ENCODE assay signal across 11 cellular contexts in the genomic region with DNA sequence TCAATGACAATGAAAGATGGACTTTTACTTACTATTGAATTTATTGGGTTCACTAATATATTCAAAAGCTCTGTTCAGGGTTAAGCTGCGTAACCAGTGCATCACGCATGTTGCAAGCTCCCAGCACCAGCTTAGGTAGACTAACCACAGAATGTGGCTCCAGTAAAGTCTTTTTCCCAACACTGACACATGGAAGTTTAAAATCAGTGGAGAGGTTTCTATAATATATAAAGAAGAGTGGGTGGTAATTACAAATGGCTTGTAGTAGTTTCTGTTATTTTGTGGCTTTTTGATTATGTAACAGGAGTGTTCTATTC. TPM values are rescaled to one million over a fixed set of nuclear protein-coding genes. Genes with fewer than 3 reads are reported as not detected.
DNase-seq lines count a peak whose midpoint lies in the region; ATAC-seq and TF ChIP-seq lines count a peak whose summit lies in the region.
"Had no signal": no experiment of that assay in that cellular context is flagged by ENCODE, and none has a peak within 500 bp of the region (broad histone marks: within the 10 kb centered on the region; RNA-seq: fewer than 3 reads in every experiment).

No MANE protein-coding gene starts in this region.

- H3K27ac ChIP-seq in lower lobe of right lung (no peak overlapping the region), thoracic aorta (no peak overlapping the region)

- CTCF ChIA-PET in activated CD8-positive, alpha-beta T cell treated with anti-CD3 and anti-CD28 coated beads for 36 hours (lab: Charles Lee) = interaction anchor here (1.2 to 3.2 kb wide), 4 partner anchors 12 to 490 kb away, joined by 3 to 18 read pairs (median 4); no protein-coding TSS in a partner anchor
- CTCF ChIA-PET in activated CD8-positive, alpha-beta T cell treated with anti-CD3 and anti-CD28 coated beads, Interleukin-2, amount 10 ng/mL, durations not matched to agents 7 days and 5 days (lab: Charles Lee) = no interaction called here
- CTCF ChIA-PET in activated naive CD4-positive, alpha-beta T cell treated with anti-CD3 and anti-CD28 coated beads for 36 hours (lab: Charles Lee) = interaction anchor here (0.6 to 2.2 kb wide), 3 partner anchors 214 to 693 kb away, joined by 3 to 11 read pairs (median 4); no protein-coding TSS in a partner anchor

- H3K27me3 ChIP-seq in lower lobe of right lung (ENCODE audit: low read depth) (no peaks in the 10 kb centered on the region), thoracic aorta (replicated peaks; ENCODE audit: insufficient read depth) (no peaks in the 10 kb centered on the region)

- H3K27me3 Mint-ChIP-seq in activated CD8-positive, alpha-beta T cell treated with anti-CD3 and anti-CD28 coated beads for 36 hours = peaks cover 5% of the 10 kb centered on the region
- peaks cover 27% of the 10 kb centered on the region for H3K27me3 Mint-ChIP-seq in activated CD8-positive, alpha-beta T cell treated with anti-CD3 and anti-CD28 coated beads, Interleukin-2, amount 10 ng/mL, durations not matched to agents 7 days and 5 days (ENCODE audit: low read depth)
- H3K27me3 Mint-ChIP-seq in activated T-helper 2 cell treated with anti-CD3 and anti-CD28 coated beads, Interferon-gamma antibody, Interleukin-2, Interleukin-4, amounts not matched to agents 10 μg/mL and 5 μg/mL and 100 μg/mL, durations not matched to agents 14 hours and 24 hours and 36 hours (ENCODE audit: low read depth) = peaks cover 17% of the 10 kb centered on the region
- no peaks in the 10 kb centered on the region for H3K27me3 Mint-ChIP-seq in activated naive CD4-positive, alpha-beta T cell treated with anti-CD3 and anti-CD28 coated beads for 36 hours (ENCODE audit: low read depth)

- intact Hi-C loops in activated CD8-positive, alpha-beta T cell treated with anti-CD3 and anti-CD28 coated beads for 36 hours (cut with micrococcal nuclease) = no loop called here
- intact Hi-C loops in activated T-helper 2 cell treated with anti-CD3 and anti-CD28 coated beads, Interferon-gamma antibody, Interleukin-2, Interleukin-4, amounts not matched to agents 10 μg/mL and 5 μg/mL and 100 μg/mL, durations not matched to agents 14 hours and 24 hours and 36 hours (cut with micrococcal nuclease) = loop anchor here (5.0 kb wide), 2 partner anchors 126 to 146 kb away; no protein-coding TSS in a partner anchor
- intact Hi-C loops in lower lobe of right lung (cut with DNase I) = no loop called here
- intact Hi-C loops in activated naive CD4-positive, alpha-beta T cell treated with anti-CD3 and anti-CD28 coated beads for 36 hours (cut with micrococcal nuclease) = no loop called here

- H3K4me3 Mint-ChIP-seq in activated CD8-positive, alpha-beta T cell treated with anti-CD3 and anti-CD28 coated beads for 36 hours = peak overlapping the region; percentile 67
- no peak overlapping the region for H3K4me3 Mint-ChIP-seq in activated CD8-positive, alpha-beta T cell treated with anti-CD3 and anti-CD28 coated beads, Interleukin-2, amount 10 ng/mL, durations not matched to agents 7 days and 5 days
- peak overlapping the region; percentile 85 for H3K4me3 Mint-ChIP-seq in activated T-helper 2 cell treated with anti-CD3 and anti-CD28 coated beads, Interferon-gamma antibody, Interleukin-2, Interleukin-4, amounts not matched to agents 10 μg/mL and 5 μg/mL and 100 μg/mL, durations not matched to agents 14 hours and 24 hours and 36 hours (ENCODE audit: low read depth)
- H3K4me3 Mint-ChIP-seq in activated naive CD4-positive, alpha-beta T cell treated with anti-CD3 and anti-CD28 coated beads for 36 hours = no peak overlapping the region

- peaks cover 26% of the 10 kb centered on the region for H3K4me1 ChIP-seq in lower lobe of right lung
- peaks cover 12 to 61% of the 10 kb centered on the region in 2 donors for H3K4me1 ChIP-seq in thoracic aorta (ENCODE audit: control insufficient read depth in 1 of 2, low read depth in 2 of 2)

- no peak for DNase-seq in activated CD8-positive, alpha-beta T cell treated with anti-CD3 and anti-CD28 coated beads for 36 hours
- no peak for DNase-seq in activated CD8-positive, alpha-beta T cell treated with anti-CD3 and anti-CD28 coated beads, Interleukin-2, amount 10 ng/mL, durations not matched to agents 7 days and 5 days
- DNase-seq in activated T-helper 2 cell treated with anti-CD3 and anti-CD28 coated beads, Interferon-gamma antibody, Interleukin-2, Interleukin-4, amounts not matched to agents 10 μg/mL and 5 μg/mL and 100 μg/mL, durations not matched to agents 14 hours and 24 hours and 36 hours (ENCODE audit: low spot score) = no peak
- DNase-seq in lower lobe of right lung (no peak), thoracic aorta (ENCODE audit: low spot score) (no peak), UCSD-AML1 (lab: John Stamatoyannopoulos, UW; ENCODE audit: unreplicated experiment) (no peak)
- DNase-seq in activated naive CD4-positive, alpha-beta T cell treated with anti-CD3 and anti-CD28 coated beads for 36 hours = no peak
- DNase-seq: NCI-H1048, NCI-H748 treated with DMSO at 0.1 percent for 48 hours had no signal

- H3K9me3 Mint-ChIP-seq in activated CD8-positive, alpha-beta T cell treated with anti-CD3 and anti-CD28 coated beads for 36 hours = no peaks in the 10 kb centered on the region
- no peaks in the 10 kb centered on the region for H3K9me3 Mint-ChIP-seq in activated CD8-positive, alpha-beta T cell treated with anti-CD3 and anti-CD28 coated beads, Interleukin-2, amount 10 ng/mL, durations not matched to agents 7 days and 5 days (ENCODE audit: insufficient read depth)
- H3K9me3 Mint-ChIP-seq in activated T-helper 2 cell treated with anti-CD3 and anti-CD28 coated beads, Interferon-gamma antibody, Interleukin-2, Interleukin-4, amounts not matched to agents 10 μg/mL and 5 μg/mL and 100 μg/mL, durations not matched to agents 14 hours and 24 hours and 36 hours = no peaks in the 10 kb centered on the region
- no peaks in the 10 kb centered on the region for H3K9me3 Mint-ChIP-seq in activated naive CD4-positive, alpha-beta T cell treated with anti-CD3 and anti-CD28 coated beads for 36 hours

- H3K36me3 ChIP-seq in lower lobe of right lung (no peaks in the 10 kb centered on the region), thoracic aorta (no peaks in the 10 kb centered on the region)

- no peak for TF ChIP-seq CTCF in activated CD8-positive, alpha-beta T cell treated with anti-CD3 and anti-CD28 coated beads for 36 hours (IDR thresholded peaks at IDR 0.05)
- TF ChIP-seq CTCF in lower lobe of right lung (IDR thresholded peaks at IDR 0.05) (no peak), thoracic aorta (IDR thresholded peaks at IDR 0.05) (no peak)

- H3K27ac Mint-ChIP-seq in activated CD8-positive, alpha-beta T cell treated with anti-CD3 and anti-CD28 coated beads for 36 hours = no peak overlapping the region
- no peak overlapping the region for H3K27ac Mint-ChIP-seq in activated CD8-positive, alpha-beta T cell treated with anti-CD3 and anti-CD28 coated beads, Interleukin-2, amount 10 ng/mL, durations not matched to agents 7 days and 5 days
- no peak overlapping the region for H3K27ac Mint-ChIP-seq in activated T-helper 2 cell treated with anti-CD3 and anti-CD28 coated beads, Interferon-gamma antibody, Interleukin-2, Interleukin-4, amounts not matched to agents 10 μg/mL and 5 μg/mL and 100 μg/mL, durations not matched to agents 14 hours and 24 hours and 36 hours
- H3K27ac Mint-ChIP-seq in activated naive CD4-positive, alpha-beta T cell treated with anti-CD3 and anti-CD28 coated beads for 36 hours = no peak overlapping the region

- H3K36me3 Mint-ChIP-seq in activated CD8-positive, alpha-beta T cell treated with anti-CD3 and anti-CD28 coated beads for 36 hours (ENCODE audit: low read depth) = no peaks in the 10 kb centered on the region
- H3K36me3 Mint-ChIP-seq in activated CD8-positive, alpha-beta T cell treated with anti-CD3 and anti-CD28 coated beads, Interleukin-2, amount 10 ng/mL, durations not matched to agents 7 days and 5 days (ENCODE audit: low read depth) = no peaks in the 10 kb centered on the region
- H3K36me3 Mint-ChIP-seq in activated T-helper 2 cell treated with anti-CD3 and anti-CD28 coated beads, Interferon-gamma antibody, Interleukin-2, Interleukin-4, amounts not matched to agents 10 μg/mL and 5 μg/mL and 100 μg/mL, durations not matched to agents 14 hours and 24 hours and 36 hours (ENCODE audit: low read depth) = no peaks in the 10 kb centered on the region
- H3K36me3 Mint-ChIP-seq in activated naive CD4-positive, alpha-beta T cell treated with anti-CD3 and anti-CD28 coated beads for 36 hours (ENCODE audit: low read depth) = no peaks in the 10 kb centered on the region

- no peak for ATAC-seq in activated CD8-positive, alpha-beta T cell treated with anti-CD3 and anti-CD28 coated beads for 36 hours
- ATAC-seq in activated CD8-positive, alpha-beta T cell treated with anti-CD3 and anti-CD28 coated beads, Interleukin-2, amount 10 ng/mL, durations not matched to agents 7 days and 5 days = no peak
- no peak for ATAC-seq in lower lobe of right lung
- no peak for ATAC-seq in thoracic aorta (ENCODE audit: insufficient number of reproducible peaks, low FRiP score, low read depth)
- ATAC-seq in HG03457 (IDR thresholded peaks at IDR 0.05; ENCODE audit: unreplicated experiment) = no peak

- H3K4me1 Mint-ChIP-seq in activated CD8-positive, alpha-beta T cell treated with anti-CD3 and anti-CD28 coated beads for 36 hours (ENCODE audit: low read depth) = peaks cover 44% of the 10 kb centered on the region
- H3K4me1 Mint-ChIP-seq in activated CD8-positive, alpha-beta T cell treated with anti-CD3 and anti-CD28 coated beads, Interleukin-2, amount 10 ng/mL, durations not matched to agents 7 days and 5 days (ENCODE audit: low read depth) = peaks cover 20% of the 10 kb centered on the region
- peaks cover 48% of the 10 kb centered on the region for H3K4me1 Mint-ChIP-seq in activated T-helper 2 cell treated with anti-CD3 and anti-CD28 coated beads, Interferon-gamma antibody, Interleukin-2, Interleukin-4, amounts not matched to agents 10 μg/mL and 5 μg/mL and 100 μg/mL, durations not matched to agents 14 hours and 24 hours and 36 hours (ENCODE audit: low read depth)
- H3K4me1 Mint-ChIP-seq in activated naive CD4-positive, alpha-beta T cell treated with anti-CD3 and anti-CD28 coated beads for 36 hours (ENCODE audit: low read depth) = peaks cover 57% of the 10 kb centered on the region

- no peaks in the 10 kb centered on the region for H3K9me3 ChIP-seq in lower lobe of right lung
- no peaks in the 10 kb centered on the region for H3K9me3 ChIP-seq in thoracic aorta

- POLR2A ChIA-PET in activated CD8-positive, alpha-beta T cell treated with anti-CD3 and anti-CD28 coated beads for 36 hours (lab: Charles Lee) = no interaction called here
- POLR2A ChIA-PET in activated CD8-positive, alpha-beta T cell treated with anti-CD3 and anti-CD28 coated beads, Interleukin-2, amount 10 ng/mL, durations not matched to agents 7 days and 5 days (lab: Charles Lee) = no interaction called here

- peak overlapping the region; percentile 80 for H3K4me3 ChIP-seq in lower lobe of right lung
- H3K4me3 ChIP-seq in thoracic aorta = peak overlapping the region; percentile 96

RNA-seq across cellular contexts. Expression of gene PLCL1, which starts 1.9 kb away (rescaled TPM):
- under 1 TPM; 0.68 to 0.69 TPM for total RNA-seq in activated CD8-positive, alpha-beta T cell treated with anti-CD3 and anti-CD28 coated beads for 36 hours
- total RNA-seq in activated CD8-positive, alpha-beta T cell treated with anti-CD3 and anti-CD28 coated beads, Interleukin-2, amount 10 ng/mL, durations not matched to agents 7 days and 5 days = under 1 TPM; 0.08 to 0.18 TPM
- 1.8 and 2.0 TPM in 2 replicates for total RNA-seq in activated T-helper 2 cell treated with anti-CD3 and anti-CD28 coated beads, Interferon-gamma antibody, Interleukin-2, Interleukin-4, amounts not matched to agents 10 μg/mL and 5 μg/mL and 100 μg/mL, durations not matched to agents 14 hours and 24 hours and 36 hours
- 6.3 TPM for total RNA-seq in lower lobe of right lung
- 10 to 100 TPM; 25.6 to 26.2 TPM for total RNA-seq in thoracic aorta
- total RNA-seq in activated naive CD4-positive, alpha-beta T cell treated with anti-CD3 and anti-CD28 coated beads for 36 hours = 1 to 10 TPM; 3.3 to 3.5 TPM

RNA-seq across cellular contexts. Expression of gene BOLL, which starts 21.2 kb away (rescaled TPM):
- not detected for total RNA-seq in activated CD8-positive, alpha-beta T cell treated with anti-CD3 and anti-CD28 coated beads for 36 hours
- not detected for total RNA-seq in activated CD8-positive, alpha-beta T cell treated with anti-CD3 and anti-CD28 coated beads, Interleukin-2, amount 10 ng/mL, durations not matched to agents 7 days and 5 days
- not detected in 2 replicates for total RNA-seq in activated T-helper 2 cell treated with anti-CD3 and anti-CD28 coated beads, Interferon-gamma antibody, Interleukin-2, Interleukin-4, amounts not matched to agents 10 μg/mL and 5 μg/mL and 100 μg/mL, durations not matched to agents 14 hours and 24 hours and 36 hours
- total RNA-seq in lower lobe of right lung (not detected), thoracic aorta (not detected)
- total RNA-seq in activated naive CD4-positive, alpha-beta T cell treated with anti-CD3 and anti-CD28 coated beads for 36 hours = under 1 TPM in 1 of 2 experiments, not detected in 1; 0.12 TPM
- total RNA-seq: dermis microvascular lymphatic vessel endothelial cell had no signal

Comparison
In these comparisons a context has a peak if more than half of its experiments do, and no peak if none do; other contexts are left out.
1. H3K4me3 Mint-ChIP-seq: peak in activated CD8-positive, alpha-beta T cell treated with anti-CD3 and anti-CD28 coated beads for 36 hours (single experiment) and activated T-helper 2 cell treated with anti-CD3 and anti-CD28 coated beads, Interferon-gamma antibody, Interleukin-2, Interleukin-4, amounts not matched to agents 10 μg/mL and 5 μg/mL and 100 μg/mL, durations not matched to agents 14 hours and 24 hours and 36 hours (single experiment); none in activated CD8-positive, alpha-beta T cell treated with anti-CD3 and anti-CD28 coated beads, Interleukin-2, amount 10 ng/mL, durations not matched to agents 7 days and 5 days (single experiment) and activated naive CD4-positive, alpha-beta T cell treated with anti-CD3 and anti-CD28 coated beads for 36 hours (single experiment).